ENCODE assay signal across 8 cellular contexts in the genomic region with DNA sequence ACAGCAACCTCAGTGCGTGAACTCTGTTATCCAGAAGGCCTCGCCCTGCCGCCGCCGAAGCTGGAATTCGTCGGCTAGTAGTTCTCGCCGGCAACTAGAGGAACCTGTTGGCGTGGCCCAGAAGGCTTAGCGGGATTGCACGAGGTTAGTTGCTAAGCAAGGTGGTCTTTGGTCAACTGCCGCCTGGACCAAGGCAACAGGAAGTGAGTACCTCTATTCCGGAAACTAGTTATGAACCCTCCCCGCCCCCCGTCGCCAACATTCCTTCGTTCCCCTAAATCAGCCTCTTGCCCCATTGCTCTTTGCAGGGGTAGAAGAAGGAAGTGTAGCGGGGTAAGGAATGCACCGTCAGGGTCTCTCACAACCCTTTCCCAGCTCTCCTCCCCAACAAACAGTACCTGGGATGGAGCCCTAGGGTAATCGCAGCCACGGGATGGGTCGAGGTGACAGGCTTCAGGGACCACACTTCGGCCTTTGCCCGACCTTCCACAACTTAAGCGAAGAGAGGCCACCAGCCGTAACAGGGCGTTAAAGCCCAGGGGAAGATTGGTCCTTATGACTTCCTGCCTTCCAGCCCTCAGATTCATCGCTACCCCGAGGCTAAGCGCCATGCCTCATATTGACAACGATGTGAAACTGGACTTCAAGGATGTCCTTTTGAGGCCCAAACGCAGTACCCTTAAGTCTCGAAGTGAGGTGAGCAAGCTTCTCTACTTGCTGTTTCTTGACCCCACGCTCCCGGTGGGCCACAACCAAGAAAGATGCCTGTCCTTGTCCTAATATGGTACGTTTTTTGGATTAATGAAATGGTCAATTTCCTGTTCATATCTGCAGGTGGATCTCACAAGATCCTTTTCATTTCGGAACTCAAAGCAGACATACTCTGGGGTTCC. TPM values are rescaled to one million over a fixed set of nuclear protein-coding genes. Genes with fewer than 3 reads are reported as not detected.
DNase-seq lines count a peak whose midpoint lies in the region; ATAC-seq and TF ChIP-seq lines count a peak whose summit lies in the region.

A gene (plus strand): TSS at position 285 of the 893 bp plus-strand sequence. CDS start 325 bp downstream, at position 610.

- CTCF ChIA-PET in activated CD8-positive, alpha-beta memory T cell treated with anti-CD3 and anti-CD28 coated beads, Interleukin-2, amount 10 ng/mL, durations not matched to agents 7 days and 5 days (lab: Charles Lee), result interaction anchor here (1.0 to 21.6 kb wide), 4 partner anchors 10 to 101 kb away, joined by 3 to 541 read pairs (median 14); a partner anchor contains a TSS

- H3K9me3 Mint-ChIP-seq in activated CD8-positive, alpha-beta memory T cell treated with anti-CD3 and anti-CD28 coated beads, Interleukin-2, amount 10 ng/mL, durations not matched to agents 7 days and 5 days (ENCODE audit: low read depth), result no peaks in the 10 kb centered on the region
- H3K9me3 Mint-ChIP-seq in activated naive CD8-positive, alpha-beta T cell treated with anti-CD3 and anti-CD28 coated beads, Interleukin-2, amount 10 ng/mL, durations not matched to agents 7 days and 5 days, result no peaks in the 10 kb centered on the region

- no peaks in the 10 kb centered on the region for H3K27me3 ChIP-seq in right atrium auricular region

- H3K27me3 Mint-ChIP-seq in activated CD8-positive, alpha-beta memory T cell treated with anti-CD3 and anti-CD28 coated beads, Interleukin-2, amount 10 ng/mL, durations not matched to agents 7 days and 5 days, result no peaks in the 10 kb centered on the region
- no peaks in the 10 kb centered on the region for H3K27me3 Mint-ChIP-seq in activated naive CD8-positive, alpha-beta T cell treated with anti-CD3 and anti-CD28 coated beads, Interleukin-2, amount 10 ng/mL, durations not matched to agents 7 days and 5 days

- peak within 1 kb of the TSS; percentile 86 to 95 for H3K4me3 ChIP-seq in right atrium auricular region
- peak within 1 kb of the TSS; percentile 89 for H3K4me3 ChIP-seq in retinal pigment epithelial cell (ENCODE audit: low read length)

- H3K36me3 Mint-ChIP-seq in activated CD8-positive, alpha-beta memory T cell treated with anti-CD3 and anti-CD28 coated beads, Interleukin-2, amount 10 ng/mL, durations not matched to agents 7 days and 5 days, result peaks cover 31% of the 10 kb centered on the region
- peaks cover 21% of the 10 kb centered on the region for H3K36me3 Mint-ChIP-seq in activated naive CD8-positive, alpha-beta T cell treated with anti-CD3 and anti-CD28 coated beads, Interleukin-2, amount 10 ng/mL, durations not matched to agents 7 days and 5 days

- POLR2A ChIA-PET in activated naive CD8-positive, alpha-beta T cell treated with anti-CD3 and anti-CD28 coated beads, Interleukin-2, amount 10 ng/mL, durations not matched to agents 7 days and 5 days (lab: Charles Lee), result interaction anchor here (0.7 to 2.3 kb wide), 8 partner anchors 9 to 197 kb away, joined by 3 to 11 read pairs (median 4); a partner anchor contains a TSS

- DNase-seq in activated CD8-positive, alpha-beta memory T cell treated with anti-CD3 and anti-CD28 coated beads, Interleukin-2, amount 10 ng/mL, durations not matched to agents 7 days and 5 days, result peak; percentile 54
- DNase-seq in activated CD8-positive, alpha-beta memory T cell treated with anti-CD3 and anti-CD28 coated beads, Interleukin-2, amount 50 U/mL, for 4 hours, result no peak
- DNase-seq in HCEC 1CT, result peak; percentile 11
- no peak for DNase-seq in M059J (ENCODE audit: low read depth)
- DNase-seq in activated naive CD8-positive, alpha-beta T cell treated with anti-CD3 and anti-CD28 coated beads, Interleukin-2, amount 10 ng/mL, durations not matched to agents 7 days and 5 days, result no peak
- no peak for DNase-seq in right atrium auricular region (ENCODE audit: low spot score)
- no peak for DNase-seq in retinal pigment epithelial cell (ENCODE audit: low read depth)
- no peak for DNase-seq in T-helper 9 cell

- H3K4me1 Mint-ChIP-seq in activated CD8-positive, alpha-beta memory T cell treated with anti-CD3 and anti-CD28 coated beads, Interleukin-2, amount 10 ng/mL, durations not matched to agents 7 days and 5 days, result peaks cover 54% of the 10 kb centered on the region
- peaks cover 36% of the 10 kb centered on the region for H3K4me1 Mint-ChIP-seq in activated naive CD8-positive, alpha-beta T cell treated with anti-CD3 and anti-CD28 coated beads, Interleukin-2, amount 10 ng/mL, durations not matched to agents 7 days and 5 days

- peak within 1 kb of the TSS; percentile 86 to 92 for H3K27ac ChIP-seq in right atrium auricular region

- no peak for TF ChIP-seq CTCF in right atrium auricular region (IDR thresholded peaks at IDR 0.05)
- no peak for TF ChIP-seq CTCF in retinal pigment epithelial cell (conservative IDR thresholded peaks at IDR 0.05; ENCODE audit: low read depth, low read length)

- no peaks in the 10 kb centered on the region for H3K9me3 ChIP-seq in right atrium auricular region

- peak within 1 kb of the TSS; percentile 84 for H3K4me3 Mint-ChIP-seq in activated CD8-positive, alpha-beta memory T cell treated with anti-CD3 and anti-CD28 coated beads, Interleukin-2, amount 10 ng/mL, durations not matched to agents 7 days and 5 days
- peak within 1 kb of the TSS; percentile 93 for H3K4me3 Mint-ChIP-seq in activated naive CD8-positive, alpha-beta T cell treated with anti-CD3 and anti-CD28 coated beads, Interleukin-2, amount 10 ng/mL, durations not matched to agents 7 days and 5 days

- peak within 1 kb of the TSS; percentile 95 for H3K27ac Mint-ChIP-seq in activated CD8-positive, alpha-beta memory T cell treated with anti-CD3 and anti-CD28 coated beads, Interleukin-2, amount 10 ng/mL, durations not matched to agents 7 days and 5 days
- H3K27ac Mint-ChIP-seq in activated naive CD8-positive, alpha-beta T cell treated with anti-CD3 and anti-CD28 coated beads, Interleukin-2, amount 10 ng/mL, durations not matched to agents 7 days and 5 days, result peak within 1 kb of the TSS; percentile 92

- ATAC-seq in activated CD8-positive, alpha-beta memory T cell treated with anti-CD3 and anti-CD28 coated beads, Interleukin-2, amount 10 ng/mL, durations not matched to agents 7 days and 5 days, result peak; percentile 57
- ATAC-seq in activated naive CD8-positive, alpha-beta T cell treated with anti-CD3 and anti-CD28 coated beads, Interleukin-2, amount 10 ng/mL, durations not matched to agents 7 days and 5 days (ENCODE audit: low read depth), result peak; percentile 41

- peaks cover 29% of the 10 kb centered on the region for H3K36me3 ChIP-seq in right atrium auricular region

- H3K4me1 ChIP-seq in right atrium auricular region, result peaks cover 0 to 28% of the 10 kb centered on the region in 2 donors

RNA-seq across cellular contexts. Expression of the gene that starts here (rescaled TPM):
- 10 to 100 TPM; 70.6 to 71.3 TPM for total RNA-seq in activated CD8-positive, alpha-beta memory T cell treated with anti-CD3 and anti-CD28 coated beads, Interleukin-2, amount 10 ng/mL, durations not matched to agents 7 days and 5 days
- total RNA-seq in M059J (2014; rRNA removed; shearing (Covaris generic)), result 85.6 and 114 TPM in 2 replicates
- total RNA-seq in activated naive CD8-positive, alpha-beta T cell treated with anti-CD3 and anti-CD28 coated beads, Interleukin-2, amount 10 ng/mL, durations not matched to agents 7 days and 5 days, result 10 to 100 TPM; 76.6 to 82.2 TPM
- 10 to 100 TPM; 28.1 to 31.7 TPM for total RNA-seq in right atrium auricular region

Comparison
In these comparisons a context has a peak if more than half of its experiments do, and no peak if none do; other contexts are left out.
1. DNase-seq: peak in activated CD8-positive, alpha-beta memory T cell treated with anti-CD3 and anti-CD28 coated beads, Interleukin-2, amount 10 ng/mL, durations not matched to agents 7 days and 5 days (single experiment) and HCEC 1CT (single experiment); none in activated CD8-positive, alpha-beta memory T cell treated with anti-CD3 and anti-CD28 coated beads, Interleukin-2, amount 50 U/mL, for 4 hours (single experiment), M059J (single experiment), activated naive CD8-positive, alpha-beta T cell treated with anti-CD3 and anti-CD28 coated beads, Interleukin-2, amount 10 ng/mL, durations not matched to agents 7 days and 5 days (single experiment), right atrium auricular region (single experiment), retinal pigment epithelial cell (single experiment) and T-helper 9 cell (single experiment).